ENCODE assay signal across 8 cellular contexts in genomic region chr10:3740157-3740871, GRCh38. TPM values are rescaled to one million over a fixed set of nuclear protein-coding genes. Genes with fewer than 3 reads are reported as not detected.
A peak's percentile ranks its signal among the peaks of the same experiment; 100 is the strongest.
DNase-seq lines count a peak whose midpoint lies in the region; ATAC-seq, FAIRE-seq and TF ChIP-seq lines count a peak whose summit lies in the region.

No MANE protein-coding gene starts in this region.

- no peak overlapping the region for H3K27ac Mint-ChIP-seq in HFFc6

- no peaks in the 10 kb centered on the region for H3K36me3 Mint-ChIP-seq in HFFc6 (ENCODE audit: low read depth)

- in situ Hi-C loops in KBM-7 (cut with MboI; ENCODE audit: low pct_unique_long_range_greater_than_20kb, low sequenced_read_pairs) = no loop called here

- H3K4me3 ChIP-seq in RWPE2 (ENCODE audit: severe bottlenecking) (no peak overlapping the region), keratinocyte (ENCODE audit: control insufficient read depth in 2 of 3, extremely low read depth in 1 of 3, insufficient read depth in 2 of 3, low read depth in 1 of 3, low read length in 3 of 3) (peak overlapping the region in 1 of 3 experiments; percentile 17)

- dilution Hi-C loops in keratinocyte (cut with MboI; ENCODE audit: extremely low pct_ligation_motif_present, low sequenced_read_pairs) = no loop called here

- peak overlapping the region; percentile 73 for H3K4me2 ChIP-seq in keratinocyte (ENCODE audit: control insufficient read depth, extremely low read depth, insufficient read depth, low read depth, low read length)

- peaks cover 20% of the 10 kb centered on the region for H3K4me1 ChIP-seq in RWPE2 (ENCODE audit: insufficient read depth, poor library complexity, severe bottlenecking)
- H3K4me1 ChIP-seq in keratinocyte (ENCODE audit: control insufficient read depth, extremely low read depth, insufficient read depth, low read length) = peaks cover 31% of the 10 kb centered on the region

- TF ChIP-seq CTCF in HFFc6 (IDR thresholded peaks at IDR 0.05) (no peak), RWPE2 (IDR thresholded peaks at IDR 0.05; ENCODE audit: poor library complexity, severe bottlenecking) (no peak), keratinocyte (optimal IDR thresholded peaks at IDR 0.05 in 1 of 3, IDR thresholded peaks at IDR 0.05 in 1 of 3, conservative IDR thresholded peaks at IDR 0.05 in 1 of 3; ENCODE audit: extremely low read depth in 1 of 3, insufficient read depth in 2 of 3, low read length in 3 of 3) (no peak)

- no peaks in the 10 kb centered on the region for H3K79me2 ChIP-seq in keratinocyte (ENCODE audit: control insufficient read depth, insufficient read depth, low read length)

- no peak for TF ChIP-seq POLR2A in GM18505 (IDR thresholded peaks at IDR 0.05; ENCODE audit: borderline replicate concordance, extremely low read depth, insufficient read depth, insufficient read length)

- peak overlapping the region; percentile 73 for H3K27ac ChIP-seq in RWPE2 (ENCODE audit: poor library complexity, severe bottlenecking)
- H3K27ac ChIP-seq in keratinocyte (ENCODE audit: control insufficient read depth, insufficient read depth, low read length) = peak overlapping the region; percentile 92

- H4K20me1 ChIP-seq in keratinocyte (ENCODE audit: control insufficient read depth, extremely low read depth, insufficient read depth, low read length) = no peaks in the 10 kb centered on the region

- no peaks in the 10 kb centered on the region for H3K9me1 ChIP-seq in keratinocyte (ENCODE audit: control insufficient read depth, extremely low read depth, insufficient read depth, low read length)

- FAIRE-seq in keratinocyte (lab: Jason Lieb, UNC) = peak; percentile 94

- H3K9me3 Mint-ChIP-seq in HFFc6 = no peaks in the 10 kb centered on the region

- ATAC-seq in GM18498 (IDR thresholded peaks at IDR 0.05; ENCODE audit: unreplicated experiment) (peak; percentile 67), RWPE2 (ENCODE audit: low read depth) (peak; percentile 90), GM18505 (IDR thresholded peaks at IDR 0.05; ENCODE audit: unreplicated experiment) (no peak)

- H3K9ac ChIP-seq in keratinocyte (ENCODE audit: control insufficient read depth, extremely low read depth, insufficient read depth, low read length) = peak overlapping the region; percentile 66

- no peaks in the 10 kb centered on the region; the same call in 1 of the 2 replicates for H3K27me3 Mint-ChIP-seq in HFFc6 (ENCODE audit: insufficient read depth)

- DNase-seq in HFFc6 (peak; percentile 1), RWPE2 (ENCODE audit: low spot score) (no peak), keratinocyte (ENCODE audit: low read depth, low spot score) (peak; percentile 83), KBM-7 (no peak), NCI-H2171 treated with DMSO at 0.1 percent for 48 hours (lab: John Stamatoyannopoulos, UW) (no peak), ureter (ENCODE audit: low spot score) (no peak)

- H3K9me3 ChIP-seq in RWPE2 (ENCODE audit: severe bottlenecking) = no peaks in the 10 kb centered on the region
- no peaks in the 10 kb centered on the region for H3K9me3 ChIP-seq in keratinocyte (ENCODE audit: control insufficient read depth, low read depth, low read length)

- H3K4me3 Mint-ChIP-seq in HFFc6 = no peak overlapping the region

- no peaks in the 10 kb centered on the region for H3K36me3 ChIP-seq in RWPE2 (ENCODE audit: low read depth)
- H3K36me3 ChIP-seq in keratinocyte (ENCODE audit: control insufficient read depth in 2 of 2, extremely low read depth in 1 of 2, insufficient read depth in 2 of 2, low read length in 2 of 2) = no peaks in the 10 kb centered on the region

- peaks cover 25% of the 10 kb centered on the region for H3K4me1 Mint-ChIP-seq in HFFc6 (ENCODE audit: low read depth)

- no peak overlapping the region for H2AFZ ChIP-seq in keratinocyte (ENCODE audit: control insufficient read depth, low read length)

- H3K27me3 ChIP-seq in RWPE2 (ENCODE audit: insufficient read depth, poor library complexity, severe bottlenecking) (no peaks in the 10 kb centered on the region), keratinocyte (ENCODE audit: control insufficient read depth, extremely low read depth, insufficient read depth, low read length) (no peaks in the 10 kb centered on the region)

RNA-seq across cellular contexts. Expression of gene KLF6, which starts 44.7 kb away (rescaled TPM):
- total RNA-seq in HFFc6 (2021; fragmentation: NEBNext Ultra II Directional; extraction: Animal tissue kit (Norgen Biotek cat#: 25700)) = 100 to 1,000 TPM; 114 to 154 (median 142) TPM
- polyA plus RNA-seq in keratinocyte = 174 to 250 TPM (median 213 TPM) in 3 replicates
- polyA plus RNA-seq in keratinocyte (2011; ENCODE audit: low read depth) = 159 TPM
- polyA plus RNA-seq in keratinocyte (2011; cell fraction: cytosol; rRNA removed) = 111 and 137 TPM in 2 replicates
- polyA plus RNA-seq in keratinocyte (2011; cell fraction: nucleus; rRNA removed) = 564 and 626 TPM in 2 replicates
- polyA plus RNA-seq in keratinocyte (2012; ENCODE audit: low replicate concordance) = 148 and 270 TPM in 2 replicates
- 425 to 516 TPM (median 456 TPM) in 3 replicates for polyA minus RNA-seq in keratinocyte
- polyA minus RNA-seq in keratinocyte (2011; cell fraction: cytosol; rRNA and poly(A)+ RNA removed) = 131 TPM
- polyA minus RNA-seq in keratinocyte (2011; cell fraction: nucleus; rRNA and poly(A)+ RNA removed) = 587 and 853 TPM in 2 replicates
- 171 TPM for total RNA-seq in ureter

Comparison
In these comparisons a context has a peak if more than half of its experiments do, and no peak if none do; other contexts are left out.
1. DNase-seq: peak in HFFc6 (single experiment) and keratinocyte (single experiment); none in RWPE2 (single experiment), KBM-7 (single experiment), NCI-H2171 treated with DMSO at 0.1 percent for 48 hours (single experiment) and ureter (single experiment).